ENCODE assay signal across 2 cellular contexts in the genomic region with DNA sequence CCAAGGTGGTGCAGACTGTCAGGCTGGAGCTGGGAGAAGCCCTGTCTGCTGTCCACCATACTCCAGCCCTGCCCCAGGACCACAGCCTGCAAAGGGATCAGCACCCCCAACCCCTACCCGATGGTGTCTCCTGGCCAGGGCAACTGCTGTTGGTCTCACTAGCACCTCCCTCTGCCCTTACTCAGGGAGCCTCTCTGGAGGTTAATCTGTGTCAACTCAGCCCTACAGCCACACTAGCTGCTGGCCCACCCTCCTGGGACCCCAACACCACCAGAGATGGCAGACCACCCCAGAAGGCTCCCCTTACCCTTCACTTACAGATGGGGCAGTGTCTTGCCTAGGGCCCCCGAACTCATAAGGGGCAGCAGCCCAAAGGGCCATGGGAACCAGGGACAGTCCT.
TF ChIP-seq lines count a peak whose summit lies in the region.

No MANE protein-coding gene starts in this region.

TF ChIP-seq in GM23338, 12 proteins besides CTCF, POLR2A, EP300 and RAD21 (continued from another document):
- TF ChIP-seq, protein P1, sequence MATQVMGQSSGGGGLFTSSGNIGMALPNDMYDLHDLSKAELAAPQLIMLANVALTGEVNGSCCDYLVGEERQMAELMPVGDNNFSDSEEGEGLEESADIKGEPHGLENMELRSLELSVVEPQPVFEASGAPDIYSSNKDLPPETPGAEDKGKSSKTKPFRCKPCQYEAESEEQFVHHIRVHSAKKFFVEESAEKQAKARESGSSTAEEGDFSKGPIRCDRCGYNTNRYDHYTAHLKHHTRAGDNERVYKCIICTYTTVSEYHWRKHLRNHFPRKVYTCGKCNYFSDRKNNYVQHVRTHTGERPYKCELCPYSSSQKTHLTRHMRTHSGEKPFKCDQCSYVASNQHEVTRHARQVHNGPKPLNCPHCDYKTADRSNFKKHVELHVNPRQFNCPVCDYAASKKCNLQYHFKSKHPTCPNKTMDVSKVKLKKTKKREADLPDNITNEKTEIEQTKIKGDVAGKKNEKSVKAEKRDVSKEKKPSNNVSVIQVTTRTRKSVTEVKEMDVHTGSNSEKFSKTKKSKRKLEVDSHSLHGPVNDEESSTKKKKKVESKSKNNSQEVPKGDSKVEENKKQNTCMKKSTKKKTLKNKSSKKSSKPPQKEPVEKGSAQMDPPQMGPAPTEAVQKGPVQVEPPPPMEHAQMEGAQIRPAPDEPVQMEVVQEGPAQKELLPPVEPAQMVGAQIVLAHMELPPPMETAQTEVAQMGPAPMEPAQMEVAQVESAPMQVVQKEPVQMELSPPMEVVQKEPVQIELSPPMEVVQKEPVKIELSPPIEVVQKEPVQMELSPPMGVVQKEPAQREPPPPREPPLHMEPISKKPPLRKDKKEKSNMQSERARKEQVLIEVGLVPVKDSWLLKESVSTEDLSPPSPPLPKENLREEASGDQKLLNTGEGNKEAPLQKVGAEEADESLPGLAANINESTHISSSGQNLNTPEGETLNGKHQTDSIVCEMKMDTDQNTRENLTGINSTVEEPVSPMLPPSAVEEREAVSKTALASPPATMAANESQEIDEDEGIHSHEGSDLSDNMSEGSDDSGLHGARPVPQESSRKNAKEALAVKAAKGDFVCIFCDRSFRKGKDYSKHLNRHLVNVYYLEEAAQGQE (IDR thresholded peaks at IDR 0.05; ENCODE audit: unreplicated experiment): no peak
- no peak for TF ChIP-seq JUNB (IDR thresholded peaks at IDR 0.05; ENCODE audit: unreplicated experiment)
- no peak for TF ChIP-seq STAT1 (IDR thresholded peaks at IDR 0.05; ENCODE audit: unreplicated experiment)
- no peak for TF ChIP-seq ZNF331 (CRISPR knock-in tag; IDR thresholded peaks at IDR 0.05; ENCODE audit: low read depth)
- no peak for TF ChIP-seq EZH2phosphoT487 (IDR thresholded peaks at IDR 0.05; ENCODE audit: unreplicated experiment)
- TF ChIP-seq, protein P2, sequence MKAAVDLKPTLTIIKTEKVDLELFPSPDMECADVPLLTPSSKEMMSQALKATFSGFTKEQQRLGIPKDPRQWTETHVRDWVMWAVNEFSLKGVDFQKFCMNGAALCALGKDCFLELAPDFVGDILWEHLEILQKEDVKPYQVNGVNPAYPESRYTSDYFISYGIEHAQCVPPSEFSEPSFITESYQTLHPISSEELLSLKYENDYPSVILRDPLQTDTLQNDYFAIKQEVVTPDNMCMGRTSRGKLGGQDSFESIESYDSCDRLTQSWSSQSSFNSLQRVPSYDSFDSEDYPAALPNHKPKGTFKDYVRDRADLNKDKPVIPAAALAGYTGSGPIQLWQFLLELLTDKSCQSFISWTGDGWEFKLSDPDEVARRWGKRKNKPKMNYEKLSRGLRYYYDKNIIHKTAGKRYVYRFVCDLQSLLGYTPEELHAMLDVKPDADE (IDR thresholded peaks at IDR 0.05): no peak
- TF ChIP-seq POLR2AphosphoS5 (IDR thresholded peaks at IDR 0.05; ENCODE audit: low read depth): no peak
- TF ChIP-seq EZH2 (IDR thresholded peaks at IDR 0.05; ENCODE audit: low read depth, unreplicated experiment): no peak

TF ChIP-seq in endothelial cell of umbilical vein, 7 proteins besides CTCF, POLR2A, EP300 and RAD21 (continued from another document):
- TF ChIP-seq EZH2 (IDR thresholded peaks at IDR 0.05; ENCODE audit: borderline replicate concordance, low read depth, low read length, severe bottlenecking): peak; percentile 5
TF ChIP-seq in endothelial cell of umbilical vein: peak in this region for 1.
